8 cellular contexts compared by ENCODE assay signal in the genomic region with DNA sequence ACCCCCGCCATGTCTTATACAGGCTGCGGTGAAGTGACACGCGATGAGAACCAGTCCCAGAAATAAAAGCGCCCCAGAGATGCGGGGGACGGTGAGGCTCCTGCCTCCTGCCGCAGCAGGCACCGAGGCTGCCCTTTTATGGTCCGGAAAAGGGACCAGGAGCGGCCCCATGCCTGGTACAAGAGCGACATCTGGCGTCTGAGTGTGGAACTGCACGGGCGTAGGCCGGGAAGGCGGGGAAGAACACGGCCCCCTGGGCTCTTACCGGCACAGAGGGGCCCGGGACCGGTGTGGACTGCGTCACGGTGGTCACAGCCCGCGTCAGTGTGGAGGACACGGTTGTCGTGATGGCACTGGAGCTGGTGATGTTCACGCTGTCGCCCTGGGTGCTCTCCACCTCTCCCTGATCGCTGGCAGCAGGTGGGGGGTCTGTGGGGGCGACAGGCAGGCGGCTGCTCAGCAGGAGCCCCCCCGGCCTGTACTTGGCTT. TPM values are rescaled to one million over a fixed set of nuclear protein-coding genes. Genes with fewer than 3 reads are reported as not detected.
A peak's percentile ranks its signal among the peaks of the same experiment; 100 is the strongest.
DNase-seq lines count a peak whose midpoint lies in the region; ATAC-seq and TF ChIP-seq lines count a peak whose summit lies in the region.

No MANE protein-coding gene starts in this region.

- H3K9ac ChIP-seq in DND-41 (ENCODE audit: low read depth, low read length) (no peak overlapping the region), PC-3 (ENCODE audit: low read length) (no peak overlapping the region)

- H3K27ac ChIP-seq in DND-41 (ENCODE audit: low read length) (no peak overlapping the region), PC-3 (ENCODE audit: low read length) (no peak overlapping the region), thoracic aorta (peak overlapping the region; percentile 76 to 87)

- intact Hi-C loops in PC-3 (cut with micrococcal nuclease): no loop called here

- H3K27ac Mint-ChIP-seq in activated T-helper 17 cell treated with anti-CD3 and anti-CD28 coated beads, Interleukin-2, amount 50 U/mL, for 72 hours: no peak overlapping the region

- H3K4me1 ChIP-seq in DND-41 (ENCODE audit: insufficient read depth, low read length): no peaks in the 10 kb centered on the region
- no peaks in the 10 kb centered on the region for H3K4me1 ChIP-seq in PC-3 (ENCODE audit: insufficient read depth, low read length)
- H3K4me1 ChIP-seq in thoracic aorta (ENCODE audit: control insufficient read depth in 1 of 2, low read depth in 2 of 2): peaks cover 0 to 15% of the 10 kb centered on the region in 2 donors

- TF ChIP-seq CTCF in DND-41 (IDR thresholded peaks at IDR 0.05; ENCODE audit: borderline replicate concordance, extremely low read depth, low read length, poor library complexity, severe bottlenecking) (peak; percentile 83), HFF-Myc (IDR thresholded peaks at IDR 0.05; ENCODE audit: low read depth, low read length, missing control alignments) (peak; percentile 82), PC-3 (conservative IDR thresholded peaks at IDR 0.05; ENCODE audit: low read depth, low read length) (peak; percentile 88), fibroblast of villous mesenchyme (IDR thresholded peaks at IDR 0.05; ENCODE audit: insufficient read depth, low read depth, low read length) (peak; percentile 88), thoracic aorta (IDR thresholded peaks at IDR 0.05) (peak; percentile 93)

- H3K9me3 Mint-ChIP-seq in activated T-helper 17 cell treated with anti-CD3 and anti-CD28 coated beads, Interleukin-2, amount 50 U/mL, for 72 hours: no peaks in the 10 kb centered on the region

- no peaks in the 10 kb centered on the region for H3K27me3 Mint-ChIP-seq in activated T-helper 17 cell treated with anti-CD3 and anti-CD28 coated beads, Interleukin-2, amount 50 U/mL, for 72 hours

- ATAC-seq in DND-41 (ENCODE audit: insufficient read depth, low read depth) (peak; percentile 53), PC-3 (peak; percentile 45), thoracic aorta (ENCODE audit: insufficient number of reproducible peaks, low FRiP score, low read depth) (peak; percentile 88), HG03469 (IDR thresholded peaks at IDR 0.05; ENCODE audit: unreplicated experiment) (no peak)
- peak; percentile 75 for ATAC-seq in activated T-helper 17 cell treated with anti-CD3 and anti-CD28 coated beads, Interleukin-2, amount 50 U/mL, for 72 hours (replicated peaks)

- no TSS peak for BruUV-seq in PC-3 (replicated peaks; lab: Mats Ljungman, UMichigan)

- H3K4me1 Mint-ChIP-seq in activated T-helper 17 cell treated with anti-CD3 and anti-CD28 coated beads, Interleukin-2, amount 50 U/mL, for 72 hours: no peaks in the 10 kb centered on the region

- H2AFZ ChIP-seq in DND-41 (ENCODE audit: low read depth, low read length) (no peak overlapping the region), PC-3 (ENCODE audit: low read length) (no peak overlapping the region)

- H3K36me3 ChIP-seq in DND-41 (ENCODE audit: insufficient read depth, low read length): peaks cover 91% of the 10 kb centered on the region
- H3K36me3 ChIP-seq in PC-3 (ENCODE audit: low read depth, low read length): peaks cover 35% of the 10 kb centered on the region
- H3K36me3 ChIP-seq in thoracic aorta: peaks cover 17% of the 10 kb centered on the region

- CTCF ChIA-PET in PC-3 (lab: Charles Lee): no interaction called here

- H3F3A ChIP-seq in PC-3 (ENCODE audit: low read length, unreplicated experiment): no peaks in the 10 kb centered on the region

- H3K4me3 Mint-ChIP-seq in activated T-helper 17 cell treated with anti-CD3 and anti-CD28 coated beads, Interleukin-2, amount 50 U/mL, for 72 hours: no peak overlapping the region

- H3K9me3 ChIP-seq in DND-41 (ENCODE audit: insufficient read depth, low read length, severe bottlenecking) (no peaks in the 10 kb centered on the region), PC-3 (ENCODE audit: low read length) (no peaks in the 10 kb centered on the region), thoracic aorta (no peaks in the 10 kb centered on the region)

- peaks cover 82% of the 10 kb centered on the region for H3K36me3 Mint-ChIP-seq in activated T-helper 17 cell treated with anti-CD3 and anti-CD28 coated beads, Interleukin-2, amount 50 U/mL, for 72 hours (ENCODE audit: low read depth)

- peaks cover 66% of the 10 kb centered on the region for H4K20me1 ChIP-seq in DND-41 (ENCODE audit: insufficient read depth, low read length)
- no peaks in the 10 kb centered on the region for H4K20me1 ChIP-seq in PC-3 (ENCODE audit: low read length)

- no peak overlapping the region for H3K4me3 ChIP-seq in DND-41 (ENCODE audit: low read depth in 1 of 2, low read length in 2 of 2)
- H3K4me3 ChIP-seq in HFF-Myc (replicated peaks; ENCODE audit: low read depth, low read length): no peak overlapping the region
- no peak overlapping the region for H3K4me3 ChIP-seq in PC-3 (ENCODE audit: low read length)
- no peak overlapping the region for H3K4me3 ChIP-seq in fibroblast of villous mesenchyme (ENCODE audit: low read depth, low read length)
- peak overlapping the region; percentile 29 for H3K4me3 ChIP-seq in thoracic aorta

- no peak overlapping the region for H3K4me2 ChIP-seq in DND-41 (ENCODE audit: insufficient read depth, low read length)
- no peak overlapping the region for H3K4me2 ChIP-seq in PC-3 (ENCODE audit: low read length)

- H3K27me3 ChIP-seq in DND-41 (ENCODE audit: insufficient read depth, low read length, poor library complexity) (no peaks in the 10 kb centered on the region), PC-3 (ENCODE audit: low read length) (no peaks in the 10 kb centered on the region), thoracic aorta (replicated peaks; ENCODE audit: insufficient read depth) (no peaks in the 10 kb centered on the region)

- DNase-seq in DND-41 (peak; percentile 69), HFF-Myc (ENCODE audit: extremely low read depth, low read depth) (no peak), PC-3 (peak; percentile 64), fibroblast of villous mesenchyme (ENCODE audit: low read depth) (peak; percentile 57), occipital lobe (lab: John Stamatoyannopoulos, UW) (peak; percentile 35), thoracic aorta (ENCODE audit: low spot score) (peak; percentile 14)

- POLR2A ChIA-PET in PC-3 (lab: Charles Lee; ENCODE audit: unreplicated experiment): no interaction called here

- peaks cover 35% of the 10 kb centered on the region for H3K79me2 ChIP-seq in DND-41 (ENCODE audit: insufficient read depth, low read length)
- no peaks in the 10 kb centered on the region for H3K79me2 ChIP-seq in PC-3 (ENCODE audit: low read length)

- no peaks in the 10 kb centered on the region for H3K9me2 ChIP-seq in PC-3 (replicated peaks; ENCODE audit: low read length)

RNA-seq across cellular contexts. Expression of a gene that starts 8.9 kb away (rescaled TPM):
- 3.7 TPM in 1 of 2 replicates, not detected in the other for total RNA-seq in PC-3 (2014; rRNA removed)
- total RNA-seq in activated T-helper 17 cell treated with anti-CD3 and anti-CD28 coated beads, Interleukin-2, amount 50 U/mL, for 72 hours: 1 to 10 TPM; 4.7 to 4.9 TPM
- 4.3 and 12.6 TPM in 2 replicates for total RNA-seq in fibroblast of villous mesenchyme
- total RNA-seq in occipital lobe: 2.8 TPM
- total RNA-seq in thoracic aorta: 10 to 100 TPM; 11.2 to 21.4 TPM

RNA-seq across cellular contexts. Expression of a gene that starts 18.2 kb away (rescaled TPM):
- 66.9 and 94.0 TPM in 2 replicates for total RNA-seq in PC-3 (2014; rRNA removed)
- total RNA-seq in activated T-helper 17 cell treated with anti-CD3 and anti-CD28 coated beads, Interleukin-2, amount 50 U/mL, for 72 hours: 100 to 1,000 TPM in 1 of 2 donors, 10 to 100 TPM in 1; 85.5 to 134 TPM
- total RNA-seq in fibroblast of villous mesenchyme: 28.1 and 28.3 TPM in 2 replicates
- 12.6 TPM for total RNA-seq in occipital lobe
- total RNA-seq in thoracic aorta: 10 to 100 TPM; 51.6 to 58.9 TPM

RNA-seq across cellular contexts. Expression of a gene that starts 18.5 kb away (rescaled TPM):
- total RNA-seq in PC-3 (2014; rRNA removed) (169 and 172 TPM in 2 replicates), fibroblast of villous mesenchyme (59.9 and 62.2 TPM in 2 replicates), occipital lobe (17.6 TPM), thoracic aorta (10 to 100 TPM; 60.1 to 66.4 TPM)
- 100 to 1,000 TPM in 1 of 2 donors, 10 to 100 TPM in 1; 74.7 to 146 TPM for total RNA-seq in activated T-helper 17 cell treated with anti-CD3 and anti-CD28 coated beads, Interleukin-2, amount 50 U/mL, for 72 hours

RNA-seq across cellular contexts. Expression of a gene that starts 19.2 kb away (rescaled TPM):
- total RNA-seq in PC-3 (2014; rRNA removed) (10.6 and 12.4 TPM in 2 replicates), fibroblast of villous mesenchyme (5.2 and 7.1 TPM in 2 replicates), occipital lobe (2.7 TPM), thoracic aorta (10 to 100 TPM in 1 of 2 donors, under 1 TPM in 1; 0.78 to 23.4 TPM)
- total RNA-seq in activated T-helper 17 cell treated with anti-CD3 and anti-CD28 coated beads, Interleukin-2, amount 50 U/mL, for 72 hours: 1 to 10 TPM; 7.1 to 7.8 TPM

RNA-seq across cellular contexts. Expression of a gene that starts 27.3 kb away (rescaled TPM):
- total RNA-seq in PC-3 (2014; rRNA removed) (4.0 and 4.6 TPM in 2 replicates), fibroblast of villous mesenchyme (3.0 and 5.2 TPM in 2 replicates), occipital lobe (6.6 TPM), thoracic aorta (10 to 100 TPM; 31.7 to 92.1 TPM)
- total RNA-seq in activated T-helper 17 cell treated with anti-CD3 and anti-CD28 coated beads, Interleukin-2, amount 50 U/mL, for 72 hours: 100 to 1,000 TPM; 105 to 147 TPM

Comparison
In these comparisons a context has a peak if more than half of its experiments do, and no peak if none do; other contexts are left out.
1. H3K27ac ChIP-seq: peak in thoracic aorta (2 of 2); none in DND-41 (single experiment) and PC-3 (single experiment).
2. Peak in every context shown above with its lines, with median percentiles within 50 percentile points of each other: CTCF ChIP-seq.